In genomic region chr16:88060524-88061219, GRCh38 we compare ENCODE assay signal across 23 cellular contexts.
A peak's percentile ranks its signal among the peaks of the same experiment; 100 is the strongest.
DNase-seq lines count a peak whose midpoint lies in the region; ATAC-seq, FAIRE-seq and TF ChIP-seq lines count a peak whose summit lies in the region.
"Had no signal": no experiment of that assay in that cellular context is flagged by ENCODE, and none has a peak within 500 bp of the region (broad histone marks: within the 10 kb centered on the region; RNA-seq: fewer than 3 reads in every experiment).

No MANE protein-coding gene starts in this region.

- peaks cover 35% of the 10 kb centered on the region for H3K4me1 Mint-ChIP-seq in chondrocyte (ENCODE audit: low read depth)
- H3K4me1 Mint-ChIP-seq: activated naive CD8-positive, alpha-beta T cell treated with anti-CD3 and anti-CD28 coated beads for 36 hours had no signal

- H3K4me3 ChIP-seq in LNCaP clone FGC (ENCODE audit: low read depth, low read length): no peak overlapping the region
- H3K4me3 ChIP-seq in retinal pigment epithelial cell (ENCODE audit: low read length): no peak overlapping the region
- H3K4me3 ChIP-seq: prostate gland, skin epidermis had no signal

- H3K9me3 Mint-ChIP-seq in chondrocyte (ENCODE audit: low read depth): no peaks in the 10 kb centered on the region
- H3K9me3 Mint-ChIP-seq: activated naive CD8-positive, alpha-beta T cell treated with anti-CD3 and anti-CD28 coated beads for 36 hours; natural killer cell had no signal

- no peaks in the 10 kb centered on the region for H3K27me3 Mint-ChIP-seq in chondrocyte (ENCODE audit: low read depth)
- H3K27me3 Mint-ChIP-seq: activated naive CD8-positive, alpha-beta T cell treated with anti-CD3 and anti-CD28 coated beads for 36 hours had no signal

- no peak for FAIRE-seq in GM19239 (lab: Jason Lieb, UNC)

- no peak overlapping the region for H3K27ac Mint-ChIP-seq in chondrocyte (ENCODE audit: unreplicated experiment)
- H3K27ac Mint-ChIP-seq: activated naive CD8-positive, alpha-beta T cell treated with anti-CD3 and anti-CD28 coated beads for 36 hours; natural killer cell had no signal

- no peak overlapping the region for H3K4me3 Mint-ChIP-seq in chondrocyte (ENCODE audit: unreplicated experiment)
- H3K4me3 Mint-ChIP-seq: activated naive CD8-positive, alpha-beta T cell treated with anti-CD3 and anti-CD28 coated beads for 36 hours; natural killer cell had no signal

- DNase-seq in LNCaP clone FGC (ENCODE audit: low read depth) (no peak), chondrocyte (ENCODE audit: low spot score) (no peak), retinal pigment epithelial cell (ENCODE audit: low read depth) (no peak), GM10248 (ENCODE audit: extremely low spot score) (no peak), GM19239 (ENCODE audit: insufficient read length, low spot score) (no peak)
- DNase-seq in stimulated activated CD4-positive, alpha-beta T cell treated with anti-CD3 and anti-CD28 coated beads, Interleukin-1b, Interleukin-23, amount 100 ng/mL, for 48 hours: no peak
- DNase-seq: activated CD4-positive, alpha-beta T cell treated with anti-CD3 and anti-CD28 coated beads for 1 hour; activated naive CD8-positive, alpha-beta T cell treated with anti-CD3 and anti-CD28 coated beads for 36 hours; AML-193; dermis blood vessel endothelial cell; foreskin melanocyte; KG1; kidney glomerular epithelial cell; mesenchymal stem cell; natural killer cell; NCI-H1092 treated with DMSO at 0.1 percent for 48 hours; NCI-H2107; NCI-H526; stimulated activated CD4-positive, alpha-beta T cell treated with anti-CD3 and anti-CD28 coated beads, Interleukin-4, amount 100 ng/mL, for 24 hours had no signal

- CTCF ChIA-PET in GM10248 (lab: Yijun Ruan, JAX): no interaction called here

- TF ChIP-seq CTCF in GM12872 (IDR thresholded peaks at IDR 0.05; ENCODE audit: insufficient read depth, low read depth, low read length): peak; percentile 28; the same call in 1 of the 3 replicates
- TF ChIP-seq CTCF in LNCaP clone FGC (IDR thresholded peaks at IDR 0.05; ENCODE audit: control insufficient read depth, extremely low read depth, insufficient read depth): 0 out of 2 replicates have a peak, but pooled peaks have one; percentile 5
- TF ChIP-seq CTCF in chondrocyte (IDR thresholded peaks at IDR 0.05): peak; percentile 31
- TF ChIP-seq CTCF in retinal pigment epithelial cell (conservative IDR thresholded peaks at IDR 0.05; ENCODE audit: low read depth, low read length): peak; percentile 36
- no peak for TF ChIP-seq CTCF in GM10248 (IDR thresholded peaks at IDR 0.05; ENCODE audit: control extremely low read depth, extremely low read depth, low read depth, missing control alignments)

- ATAC-seq in GM18909 (IDR thresholded peaks at IDR 0.05; ENCODE audit: poor library complexity, unreplicated experiment): no peak
- ATAC-seq: natural killer cell had no signal

- peaks cover 1% of the 10 kb centered on the region for H3K36me3 Mint-ChIP-seq in chondrocyte (ENCODE audit: low read depth)
- H3K36me3 Mint-ChIP-seq: activated naive CD8-positive, alpha-beta T cell treated with anti-CD3 and anti-CD28 coated beads for 36 hours; natural killer cell had no signal

- POLR2A ChIA-PET in GM10248 (lab: Yijun Ruan, JAX): no interaction called here
